Comparison of ENCODE assay signal across 17 cellular contexts in genomic region chr4:10396181-10396580, GRCh38.
DNase-seq lines count a peak whose midpoint lies in the region; ATAC-seq and TF ChIP-seq lines count a peak whose summit lies in the region.
"Had no signal": no experiment of that assay in that cellular context is flagged by ENCODE, and none has a peak within 500 bp of the region (broad histone marks: within the 10 kb centered on the region; RNA-seq: fewer than 3 reads in every experiment).

No MANE protein-coding gene starts in this region.

- H4K91ac ChIP-seq in mesenchymal stem cell (ENCODE audit: low read length): no peak overlapping the region

- TF ChIP-seq CTCF in activated CD8-positive, alpha-beta T cell treated with anti-CD3 and anti-CD28 coated beads for 36 hours (IDR thresholded peaks at IDR 0.05): no peak
- no peak for TF ChIP-seq CTCF in RWPE1 (conservative IDR thresholded peaks at IDR 0.05; ENCODE audit: low read depth)
- no peak for TF ChIP-seq CTCF in epithelial cell of esophagus (IDR thresholded peaks at IDR 0.05; ENCODE audit: insufficient read depth, low read depth, low read length, missing control alignments)
- TF ChIP-seq CTCF in esophagus squamous epithelium (IDR thresholded peaks at IDR 0.05): no peak

- no peak overlapping the region for H3K14ac ChIP-seq in mesenchymal stem cell (ENCODE audit: low read length in 2 of 2)

- H3K9me3 ChIP-seq in mesenchymal stem cell (ENCODE audit: control insufficient read depth, low read length) (no peaks in the 10 kb centered on the region), esophagus squamous epithelium (no peaks in the 10 kb centered on the region)

- H3K36me3 ChIP-seq in mesenchymal stem cell (ENCODE audit: control insufficient read depth in 1 of 2, insufficient read depth in 2 of 2, low read depth in 1 of 2, low read length in 2 of 2) (no peaks in the 10 kb centered on the region), esophagus squamous epithelium (no peaks in the 10 kb centered on the region)
- H3K36me3 ChIP-seq: BLaER1 had no signal

- H3K18ac ChIP-seq in mesenchymal stem cell (ENCODE audit: low read depth in 1 of 2, low read length in 2 of 2): no peak overlapping the region

- no peak overlapping the region for H2BK120ac ChIP-seq in mesenchymal stem cell (ENCODE audit: low read depth, low read length)

- no peak for TF ChIP-seq POLR2A in esophagus squamous epithelium (IDR thresholded peaks at IDR 0.05)

- H3K27ac Mint-ChIP-seq in activated CD8-positive, alpha-beta T cell treated with anti-CD3 and anti-CD28 coated beads, Interleukin-2, amount 10 ng/mL, durations not matched to agents 7 days and 5 days: peak overlapping the region; percentile 11
- H3K27ac Mint-ChIP-seq in activated CD8-positive, alpha-beta T cell treated with anti-CD3 and anti-CD28 coated beads for 36 hours: no peak overlapping the region

- no peak overlapping the region for H3K4me3 ChIP-seq in epithelial cell of esophagus (ENCODE audit: low read length)
- no peak overlapping the region for H3K4me3 ChIP-seq in mesenchymal stem cell (ENCODE audit: insufficient read depth in 1 of 2, low read depth in 1 of 2, low read length in 2 of 2)
- H3K4me3 ChIP-seq in esophagus squamous epithelium: no peak overlapping the region
- H3K4me3 ChIP-seq: BLaER1, PC-9 had no signal

- intact Hi-C loops in activated CD8-positive, alpha-beta T cell treated with anti-CD3 and anti-CD28 coated beads for 36 hours (cut with micrococcal nuclease): no loop called here
- intact Hi-C loops in esophagus squamous epithelium (cut with DNase I): no loop called here

- no peaks in the 10 kb centered on the region for H3K36me3 Mint-ChIP-seq in activated CD8-positive, alpha-beta T cell treated with anti-CD3 and anti-CD28 coated beads, Interleukin-2, amount 10 ng/mL, durations not matched to agents 7 days and 5 days (ENCODE audit: low read depth)
- no peaks in the 10 kb centered on the region for H3K36me3 Mint-ChIP-seq in activated CD8-positive, alpha-beta T cell treated with anti-CD3 and anti-CD28 coated beads for 36 hours (ENCODE audit: low read depth)
- H3K36me3 Mint-ChIP-seq: CD4-positive, CD25-positive, alpha-beta regulatory T cell had no signal

- no peak overlapping the region for H3K4me2 ChIP-seq in mesenchymal stem cell (ENCODE audit: low read length, poor library complexity, severe bottlenecking)
- H3K4me2 ChIP-seq: BLaER1, PC-9 had no signal

- no peak overlapping the region for H3K4me3 Mint-ChIP-seq in activated CD8-positive, alpha-beta T cell treated with anti-CD3 and anti-CD28 coated beads, Interleukin-2, amount 10 ng/mL, durations not matched to agents 7 days and 5 days
- H3K4me3 Mint-ChIP-seq in activated CD8-positive, alpha-beta T cell treated with anti-CD3 and anti-CD28 coated beads for 36 hours: no peak overlapping the region
- H3K4me3 Mint-ChIP-seq: CD4-positive, CD25-positive, alpha-beta regulatory T cell had no signal

- H3K27me3 ChIP-seq in mesenchymal stem cell (ENCODE audit: control insufficient read depth in 1 of 2, insufficient read depth in 1 of 2, low read length in 2 of 2) (no peaks in the 10 kb centered on the region), esophagus squamous epithelium (no peaks in the 10 kb centered on the region)
- H3K27me3 ChIP-seq: BLaER1 had no signal

- no peak overlapping the region for H4K8ac ChIP-seq in mesenchymal stem cell (ENCODE audit: low read length)

- H3K9ac ChIP-seq in mesenchymal stem cell (ENCODE audit: low read length): no peak overlapping the region
- H3K9ac ChIP-seq: BLaER1 had no signal

- POLR2A ChIA-PET in activated CD8-positive, alpha-beta T cell treated with anti-CD3 and anti-CD28 coated beads, Interleukin-2, amount 10 ng/mL, durations not matched to agents 7 days and 5 days (lab: Charles Lee): interaction anchor here (0.6 kb wide), 1 partner anchor 279 kb away, joined by 3 read pairs; no protein-coding TSS in a partner anchor
- POLR2A ChIA-PET in activated CD8-positive, alpha-beta T cell treated with anti-CD3 and anti-CD28 coated beads for 36 hours (lab: Charles Lee): no interaction called here
- POLR2A ChIA-PET in RWPE1 (lab: Yijun Ruan, JAX; ENCODE audit: low non-redundant PET): no interaction called here

- H3K9me3 Mint-ChIP-seq in activated CD8-positive, alpha-beta T cell treated with anti-CD3 and anti-CD28 coated beads, Interleukin-2, amount 10 ng/mL, durations not matched to agents 7 days and 5 days (ENCODE audit: insufficient read depth): peaks cover 3% of the 10 kb centered on the region
- peaks cover 2% of the 10 kb centered on the region for H3K9me3 Mint-ChIP-seq in activated CD8-positive, alpha-beta T cell treated with anti-CD3 and anti-CD28 coated beads for 36 hours

- peak overlapping the region; percentile 65 for H3K27ac ChIP-seq in RWPE1
- H3K27ac ChIP-seq in mesenchymal stem cell (ENCODE audit: low read length, poor library complexity, severe bottlenecking): no peak overlapping the region
- H3K27ac ChIP-seq in esophagus squamous epithelium: no peak overlapping the region
- H3K27ac ChIP-seq: BLaER1, PC-9 had no signal

- no peak overlapping the region for H3K4ac ChIP-seq in mesenchymal stem cell (ENCODE audit: low read depth in 1 of 2, low read length in 2 of 2)

- no peak overlapping the region for H3K23ac ChIP-seq in mesenchymal stem cell (ENCODE audit: low read length in 2 of 2)

- peaks cover 7% of the 10 kb centered on the region for H3K4me1 Mint-ChIP-seq in activated CD8-positive, alpha-beta T cell treated with anti-CD3 and anti-CD28 coated beads, Interleukin-2, amount 10 ng/mL, durations not matched to agents 7 days and 5 days (ENCODE audit: low read depth)
- no peaks in the 10 kb centered on the region for H3K4me1 Mint-ChIP-seq in activated CD8-positive, alpha-beta T cell treated with anti-CD3 and anti-CD28 coated beads for 36 hours (ENCODE audit: low read depth)

- H2BK12ac ChIP-seq in mesenchymal stem cell (ENCODE audit: low read length in 2 of 2): no peak overlapping the region

- CTCF ChIA-PET in activated CD8-positive, alpha-beta T cell treated with anti-CD3 and anti-CD28 coated beads, Interleukin-2, amount 10 ng/mL, durations not matched to agents 7 days and 5 days (lab: Charles Lee): no interaction called here
- CTCF ChIA-PET in activated CD8-positive, alpha-beta T cell treated with anti-CD3 and anti-CD28 coated beads for 36 hours (lab: Charles Lee): no interaction called here
- CTCF ChIA-PET in RWPE1 (lab: Yijun Ruan, JAX): interaction anchor here (0.6 kb wide), 1 partner anchor 381 kb away, joined by 3 read pairs; no protein-coding TSS in a partner anchor

- no peak overlapping the region for H2BK5ac ChIP-seq in mesenchymal stem cell (ENCODE audit: low read depth, low read length, poor library complexity, severe bottlenecking)

- peak overlapping the region; percentile 27 for H2AFZ ChIP-seq in mesenchymal stem cell (ENCODE audit: low read depth, low read length)
- H2AFZ ChIP-seq: PC-9 had no signal

- no peak for ATAC-seq in activated CD8-positive, alpha-beta T cell treated with anti-CD3 and anti-CD28 coated beads, Interleukin-2, amount 10 ng/mL, durations not matched to agents 7 days and 5 days
- ATAC-seq in activated CD8-positive, alpha-beta T cell treated with anti-CD3 and anti-CD28 coated beads for 36 hours: no peak
- ATAC-seq in HG03196 (IDR thresholded peaks at IDR 0.05; ENCODE audit: unreplicated experiment): no peak

- no peak overlapping the region for H2BK15ac ChIP-seq in mesenchymal stem cell (ENCODE audit: low read depth, poor library complexity, severe bottlenecking)

- no peak for DNase-seq in activated CD8-positive, alpha-beta T cell treated with anti-CD3 and anti-CD28 coated beads, Interleukin-2, amount 10 ng/mL, durations not matched to agents 7 days and 5 days
- DNase-seq in activated CD8-positive, alpha-beta T cell treated with anti-CD3 and anti-CD28 coated beads for 36 hours: no peak
- DNase-seq in RWPE1 (ENCODE audit: low spot score): peak; percentile 21
- peak; percentile 90 for DNase-seq in epithelial cell of esophagus (ENCODE audit: low read depth)
- DNase-seq in mesenchymal stem cell: no peak
- no peak for DNase-seq in esophagus squamous epithelium (lab: John Stamatoyannopoulos, UW)
- DNase-seq: NCI-H1092 treated with DMSO at 0.1 percent for 48 hours, NCI-H146, NCI-H1930, NCI-H2227 treated with DMSO at 0.1 percent for 48 hours, NCI-H526 treated with DMSO at 0.1 percent for 48 hours, PC-9, RPMI8226, SHP77 treated with DMSO at 0.1 percent for 48 hours had no signal

- H3K27me3 Mint-ChIP-seq in activated CD8-positive, alpha-beta T cell treated with anti-CD3 and anti-CD28 coated beads, Interleukin-2, amount 10 ng/mL, durations not matched to agents 7 days and 5 days (ENCODE audit: low read depth): peaks cover 10% of the 10 kb centered on the region
- no peaks in the 10 kb centered on the region for H3K27me3 Mint-ChIP-seq in activated CD8-positive, alpha-beta T cell treated with anti-CD3 and anti-CD28 coated beads for 36 hours

- no peaks in the 10 kb centered on the region for H3K4me1 ChIP-seq in mesenchymal stem cell (ENCODE audit: control insufficient read depth, insufficient read depth, low read depth, low read length)
- H3K4me1 ChIP-seq in esophagus squamous epithelium: no peaks in the 10 kb centered on the region
- H3K4me1 ChIP-seq: BLaER1 had no signal

- H3K79me1 ChIP-seq in mesenchymal stem cell (replicated peaks; ENCODE audit: low read length, poor library complexity, severe bottlenecking): no peaks in the 10 kb centered on the region

- no peak overlapping the region for H2AK5ac ChIP-seq in mesenchymal stem cell (ENCODE audit: low read length, severe bottlenecking)

Comparison
In these comparisons a context has a peak if more than half of its experiments do, and no peak if none do; other contexts are left out.
1. DNase-seq: peak in RWPE1 (single experiment) and epithelial cell of esophagus (single experiment); none in activated CD8-positive, alpha-beta T cell treated with anti-CD3 and anti-CD28 coated beads, Interleukin-2, amount 10 ng/mL, durations not matched to agents 7 days and 5 days (single experiment), activated CD8-positive, alpha-beta T cell treated with anti-CD3 and anti-CD28 coated beads for 36 hours (single experiment), mesenchymal stem cell (single experiment) and esophagus squamous epithelium (single experiment).